ENCODE assay signal across 8 cellular contexts in the genomic region with DNA sequence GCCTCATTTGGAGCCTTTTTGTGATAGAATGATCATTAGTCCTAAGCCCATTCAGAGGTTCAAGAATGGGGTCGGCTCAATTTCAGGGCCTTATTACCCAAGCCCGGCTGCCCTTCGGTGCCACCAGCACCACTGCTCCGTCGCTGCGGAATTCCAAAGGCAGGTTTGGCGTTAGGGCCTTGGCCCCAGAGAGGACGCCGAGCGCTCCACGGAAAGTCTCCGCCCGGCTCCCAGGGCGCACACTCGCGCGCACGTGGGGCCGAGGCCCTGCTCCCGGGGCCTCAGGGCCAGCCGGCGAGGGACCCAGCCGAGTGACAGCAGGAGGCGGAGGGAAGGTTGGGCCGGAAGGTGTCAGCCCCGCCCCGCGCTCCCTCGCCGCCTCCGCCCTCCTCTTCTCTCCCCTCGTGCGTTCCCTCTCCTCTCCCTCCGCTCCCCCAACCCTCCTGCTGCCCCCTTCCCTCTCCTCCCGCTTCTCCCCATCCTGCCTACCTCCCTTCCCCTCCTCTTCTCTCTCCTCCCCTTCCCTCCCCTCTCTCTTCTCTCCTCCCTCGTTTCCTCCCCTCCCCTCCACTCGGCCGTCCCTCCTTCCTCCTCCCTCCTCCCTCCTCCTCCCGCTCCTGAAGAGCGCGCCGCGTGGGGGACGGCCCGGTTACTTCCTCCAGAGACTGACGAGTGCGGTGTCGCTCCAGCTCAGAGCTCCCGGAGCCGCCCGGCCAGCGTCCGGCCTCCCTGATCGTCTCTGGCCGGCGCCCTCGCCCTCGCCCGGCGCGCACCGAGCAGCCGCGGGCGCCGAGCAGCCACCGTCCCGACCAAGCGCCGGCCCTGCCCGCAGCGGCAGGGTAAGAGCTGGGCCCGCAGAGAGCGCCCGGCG. TPM values are rescaled to one million over a fixed set of nuclear protein-coding genes. Genes with fewer than 3 reads are reported as not detected.
A peak's percentile ranks its signal among the peaks of the same experiment; 100 is the strongest.
DNase-seq lines count a peak whose midpoint lies in the region; ATAC-seq and TF ChIP-seq lines count a peak whose summit lies in the region.

A gene (plus strand): TSS at position 648 of the 871 bp plus-strand sequence. CDS start 4,106 bp downstream, outside the sequence.

- no peaks in the 10 kb centered on the region for H3K9me2 ChIP-seq in PC-9 (ENCODE audit: insufficient read depth)

- DNase-seq in COLO668 (lab: John Stamatoyannopoulos, UW; ENCODE audit: unreplicated experiment), result peak; percentile 94
- DNase-seq in Jurkat, Clone E6-1 (ENCODE audit: low read depth, low spot score), result peak; percentile 90
- peak; percentile 69 to 83 for DNase-seq in PC-9
- peak; percentile 74 for DNase-seq in activated T-cell treated with anti-CD3 and anti-CD28 coated beads, Interleukin-2, amount 50 U/mL, for 1 hour
- DNase-seq in epithelial cell of prostate (ENCODE audit: low read depth, low spot score), result peak; percentile 93
- DNase-seq in stimulated activated CD8-positive, alpha-beta memory T cell treated with anti-CD3 and anti-CD28 coated beads, Interleukin-4, amount 100 ng/mL, for 1 hour (ENCODE audit: low read depth in 2 of 2, low spot score in 1 of 2), result peak; percentile 28 to 33

- peak within 1 kb of the TSS; percentile 95 for H3K4me2 ChIP-seq in PC-9

- CTCF ChIA-PET in PC-9 (lab: Charles Lee), result interaction anchor here (0.7 to 1.5 kb wide), 2 partner anchors 14 to 32 kb away, joined by 3 to 25 read pairs; no protein-coding TSS in a partner anchor

- H3K79me2 ChIP-seq in PC-9 (ENCODE audit: low read depth), result peaks cover 46% of the 10 kb centered on the region

- H3K27ac ChIP-seq in PC-9 (peak within 1 kb of the TSS; percentile 95), epithelial cell of prostate (peak within 1 kb of the TSS; percentile 91)

- peaks cover 20% of the 10 kb centered on the region for H3F3A ChIP-seq in PC-9 (ENCODE audit: insufficient read depth, low read depth)

- H3K9me3 ChIP-seq in PC-9 (ENCODE audit: insufficient read depth, low read depth), result no peaks in the 10 kb centered on the region
- H3K9me3 ChIP-seq in mononuclear cell (ENCODE audit: low read depth, low read length), result no peaks in the 10 kb centered on the region

- 0 out of 2 replicates have a peak, but pooled peaks have one; percentile 9 for TF ChIP-seq CTCF in PC-9 (conservative IDR thresholded peaks at IDR 0.05)

- intact Hi-C loops in PC-9 (cut with micrococcal nuclease; ENCODE audit: unreplicated experiment), result loop anchor here (1.0 to 5.0 kb wide), 8 partner anchors 8 to 321 kb away; no protein-coding TSS in a partner anchor

- BruUV-seq in PC-9 (replicated peaks; lab: Mats Ljungman, UMichigan), result no TSS peak

- H2AFZ ChIP-seq in PC-9, result peak within 1 kb of the TSS; percentile 77

- ATAC-seq in GM21515 (IDR thresholded peaks at IDR 0.05; ENCODE audit: unreplicated experiment), result peak; percentile 68

- peaks cover 33% of the 10 kb centered on the region for H3K4me1 ChIP-seq in PC-9 (replicated peaks; ENCODE audit: insufficient read depth)
- H3K4me1 ChIP-seq in mononuclear cell (ENCODE audit: insufficient read depth, low read length), result peaks cover 45% of the 10 kb centered on the region

- H3K36me3 ChIP-seq in PC-9 (ENCODE audit: low read depth), result 0 out of 2 replicates have a peak, but pooled peaks cover 2% of the 10 kb centered on the region

- POLR2A ChIA-PET in PC-9 (lab: Charles Lee; ENCODE audit: unreplicated experiment), result interaction anchor here (0.5 to 0.7 kb wide), 4 partner anchors 10 to 1435 kb away, joined by 3 to 11 read pairs (median 10); no protein-coding TSS in a partner anchor

- peak within 1 kb of the TSS; percentile 74 for H3K4me3 ChIP-seq in Jurkat, Clone E6-1 (ENCODE audit: low read length)
- peak within 1 kb of the TSS; percentile 79 for H3K4me3 ChIP-seq in PC-9
- H3K4me3 ChIP-seq in mononuclear cell (ENCODE audit: low read length), result peak within 1 kb of the TSS; percentile 70

- H4K20me1 ChIP-seq in PC-9 (ENCODE audit: insufficient read depth), result no peaks in the 10 kb centered on the region

- H3K27me3 ChIP-seq in PC-9 (ENCODE audit: insufficient read depth, low read depth) (no peaks in the 10 kb centered on the region), mononuclear cell (ENCODE audit: insufficient read depth, low read length) (no peaks in the 10 kb centered on the region)

RNA-seq across cellular contexts. Expression of the gene that starts here (rescaled TPM):
- polyA plus RNA-seq in Jurkat, Clone E6-1 (2012; ENCODE audit: insufficient read depth, insufficient read length), result 27.4 TPM
- total RNA-seq in PC-9 (2021) (20.4 and 25.2 TPM in 2 replicates), mononuclear cell (64.1 TPM)

Comparison
In these comparisons a context has a peak if more than half of its experiments do, and no peak if none do; other contexts are left out.
1. Peak in every context shown above with its lines: DNase-seq, ATAC-seq, H3K4me3 ChIP-seq and H3K27ac ChIP-seq.
2. DNase-seq: peak in every context shown above with its lines; median percentile 94 in COLO668; 93 in epithelial cell of prostate; 90 in Jurkat, Clone E6-1; 76 in PC-9; 74 in activated T-cell treated with anti-CD3 and anti-CD28 coated beads, Interleukin-2, amount 50 U/mL, for 1 hour; 30 in stimulated activated CD8-positive, alpha-beta memory T cell treated with anti-CD3 and anti-CD28 coated beads, Interleukin-4, amount 100 ng/mL, for 1 hour.